Comparison of ENCODE assay signal across 22 cellular contexts in the genomic region with DNA sequence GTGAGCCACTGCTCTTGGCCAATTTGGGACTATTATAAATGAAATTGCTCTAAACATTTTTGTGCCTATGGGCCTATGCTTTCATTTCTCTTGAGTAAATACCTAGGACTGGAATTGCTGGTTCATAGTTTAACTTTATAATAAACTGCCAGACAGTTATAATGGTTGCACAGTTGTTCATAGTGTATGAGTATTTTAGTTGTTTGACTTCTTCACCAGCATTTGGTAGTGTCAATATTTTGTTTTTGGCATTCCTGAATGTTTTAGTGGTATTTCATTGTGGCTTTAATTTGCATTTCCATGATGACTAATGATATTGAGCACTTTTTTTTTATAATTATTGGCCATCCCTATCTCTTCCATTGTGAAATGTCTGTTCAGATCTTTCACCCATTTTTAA. TPM values are rescaled to one million over a fixed set of nuclear protein-coding genes. Genes with fewer than 3 reads are reported as not detected.
DNase-seq lines count a peak whose midpoint lies in the region; ATAC-seq and TF ChIP-seq lines count a peak whose summit lies in the region.
"Had no signal": no experiment of that assay in that cellular context is flagged by ENCODE, and none has a peak within 500 bp of the region (broad histone marks: within the 10 kb centered on the region; RNA-seq: fewer than 3 reads in every experiment).

No MANE protein-coding gene starts in this region.

- no peak overlapping the region for H4K5ac ChIP-seq in IMR-90 (ENCODE audit: low read depth, low read length)

- TF ChIP-seq CTCF in IMR-90 (conservative IDR thresholded peaks at IDR 0.05; ENCODE audit: low read depth, low read length), result no peak
- no peak for TF ChIP-seq CTCF in prostate gland (IDR thresholded peaks at IDR 0.05)
- TF ChIP-seq CTCF in coronary artery (IDR thresholded peaks at IDR 0.05), result no peak
- TF ChIP-seq CTCF in psoas muscle (IDR thresholded peaks at IDR 0.05), result no peak

- BruUV-seq in IMR-90 (replicated peaks; lab: Mats Ljungman, UMichigan), result no TSS peak

- POLR2A ChIA-PET in IMR-90 (lab: Charles Lee; ENCODE audit: unreplicated experiment), result no interaction called here

- H2BK120ac ChIP-seq in IMR-90 (ENCODE audit: low read depth, low read length), result no peak overlapping the region

- ATAC-seq in IMR-90 (ENCODE audit: low read depth) (peak; percentile 82), psoas muscle (no peak), HG02623 (IDR thresholded peaks at IDR 0.05; ENCODE audit: unreplicated experiment) (no peak)
- ATAC-seq: A549, Panc1 had no signal

- no peak overlapping the region for H3K18ac ChIP-seq in IMR-90 (ENCODE audit: low read depth, low read length)

- no peak overlapping the region for H2BK20ac ChIP-seq in IMR-90 (ENCODE audit: low read depth, low read length)

- intact Hi-C loops in IMR-90 (cut with micrococcal nuclease) (no loop called here), prostate gland (cut with DNase I) (no loop called here), psoas muscle (cut with DNase I) (no loop called here)

- no peak for TF ChIP-seq POLR2A in IMR-90 (IDR thresholded peaks at IDR 0.05; ENCODE audit: low read depth, low read length)
- no peak for TF ChIP-seq POLR2A in prostate gland (IDR thresholded peaks at IDR 0.05)

- H3K27me3 ChIP-seq in IMR-90 (ENCODE audit: control insufficient read depth, insufficient read depth, low read length) (no peaks in the 10 kb centered on the region), prostate gland (replicated peaks; ENCODE audit: insufficient read depth) (no peaks in the 10 kb centered on the region), psoas muscle (ENCODE audit: insufficient read depth in 3 of 3, low read length in 2 of 3) (no peaks in the 10 kb centered on the region)
- H3K27me3 ChIP-seq: BLaER1 had no signal

- H2AK9ac ChIP-seq in IMR-90 (replicated peaks; ENCODE audit: low read depth, low read length, poor library complexity), result no peak overlapping the region

- H4K91ac ChIP-seq in IMR-90 (ENCODE audit: insufficient read depth, low read depth, low read length), result no peak overlapping the region

- no peak overlapping the region for H3K14ac ChIP-seq in IMR-90 (replicated peaks; ENCODE audit: low read depth, low read length)

- H3K9me3 ChIP-seq in IMR-90 (ENCODE audit: control insufficient read depth, insufficient read depth, low read length) (no peaks in the 10 kb centered on the region), prostate gland (no peaks in the 10 kb centered on the region), psoas muscle (no peaks in the 10 kb centered on the region)
- H3K9me3 ChIP-seq: A549, BLaER1 had no signal

- H2BK5ac ChIP-seq in IMR-90 (ENCODE audit: low read depth, low read length, poor library complexity, severe bottlenecking), result no peak overlapping the region

- H3K4ac ChIP-seq in IMR-90 (ENCODE audit: low read depth, low read length), result no peak overlapping the region

- no peak overlapping the region for H3K9ac ChIP-seq in IMR-90 (ENCODE audit: low read depth, low read length)
- H3K9ac ChIP-seq: BLaER1 had no signal

- H3K4me1 ChIP-seq in IMR-90 (ENCODE audit: control insufficient read depth, insufficient read depth, low read length), result no peaks in the 10 kb centered on the region
- peaks cover 2% of the 10 kb centered on the region for H3K4me1 ChIP-seq in prostate gland (replicated peaks)
- no peaks in the 10 kb centered on the region for H3K4me1 ChIP-seq in psoas muscle
- H3K4me1 ChIP-seq: A549, BLaER1 had no signal

- no peak overlapping the region for H3K4me2 ChIP-seq in IMR-90 (ENCODE audit: low read depth, low read length)
- H3K4me2 ChIP-seq: A549, BLaER1 had no signal

- H3K27ac ChIP-seq in IMR-90 (ENCODE audit: insufficient read depth, low read length), result no peak overlapping the region
- H3K27ac ChIP-seq in prostate gland, result peak overlapping the region; percentile 35 to 66
- H3K27ac ChIP-seq in coronary artery, result no peak overlapping the region
- H3K27ac ChIP-seq in psoas muscle, result no peak overlapping the region
- H3K27ac ChIP-seq: A549, BLaER1 had no signal

- no peak overlapping the region for H2AFZ ChIP-seq in IMR-90 (replicated peaks; ENCODE audit: low read length, poor library complexity)

- in situ Hi-C loops in IMR-90 (cut with MboI; ENCODE audit: low sequenced_read_pairs), result loop anchor here (25.0 kb wide), 1 partner anchor 320 kb away; no protein-coding TSS in a partner anchor

- H2AK5ac ChIP-seq in IMR-90 (ENCODE audit: low read depth, low read length), result no peak overlapping the region

- peaks cover 2% of the 10 kb centered on the region; the same call in 1 of the 2 replicates for H3K9me1 ChIP-seq in IMR-90 (ENCODE audit: insufficient read depth, low read length)

- DNase-seq in EL, result peak; percentile 37
- DNase-seq in IMR-90, result peak; percentile 24
- DNase-seq in fibroblast of gingiva (ENCODE audit: low read depth), result peak; percentile 45
- no peak for DNase-seq in prostate gland (ENCODE audit: low spot score)
- DNase-seq in coronary artery (ENCODE audit: low spot score), result no peak
- no peak for DNase-seq in psoas muscle
- DNase-seq: CD4-positive, alpha-beta T cell; DND-41; GDM1; KBM-7; MV-4-11; NCI-H1694; NCI-H2081; NCI-H2171; NCI-H345; NCI-H524; NCI-H774; NK-92 treated with Interleukin-12 subunit alpha and Interleukin-12 subunit beta, amount 100 ng/mL, for 24 hours had no signal

- dilution Hi-C loops in IMR-90 (cut with HindIII; ENCODE audit: low sequenced_read_pairs, unreplicated experiment), result no loop called here

- H3K23ac ChIP-seq in IMR-90 (ENCODE audit: low read depth, low read length), result no peak overlapping the region

- H3K36me3 ChIP-seq in IMR-90 (ENCODE audit: control insufficient read depth, insufficient read depth, low read length), result peaks cover 14% of the 10 kb centered on the region
- no peaks in the 10 kb centered on the region for H3K36me3 ChIP-seq in prostate gland
- peaks cover 8 to 66% of the 10 kb centered on the region in 2 donors for H3K36me3 ChIP-seq in psoas muscle (ENCODE audit: insufficient read depth in 1 of 2, low read depth in 1 of 2)

- CTCF ChIA-PET in IMR-90 (lab: Yijun Ruan, JAX), result no interaction called here

- H4K8ac ChIP-seq in IMR-90 (ENCODE audit: low read depth in 2 of 2, low read length in 2 of 2), result no peak overlapping the region

- no peaks in the 10 kb centered on the region for H4K20me1 ChIP-seq in IMR-90 (ENCODE audit: insufficient read depth, low read length)
- H4K20me1 ChIP-seq: BLaER1 had no signal

- no peak overlapping the region for H2BK15ac ChIP-seq in IMR-90 (ENCODE audit: low read depth, low read length)

- no peak overlapping the region for H3K56ac ChIP-seq in IMR-90 (ENCODE audit: extremely low read depth, insufficient read depth, low read length)

- H3K79me1 ChIP-seq in IMR-90 (ENCODE audit: low read depth in 1 of 2, low read length in 2 of 2), result no peaks in the 10 kb centered on the region

- no peak overlapping the region for H3K4me3 ChIP-seq in IMR-90 (ENCODE audit: insufficient read depth, low read depth, low read length)
- no peak overlapping the region for H3K4me3 ChIP-seq in prostate gland
- H3K4me3 ChIP-seq in coronary artery, result no peak overlapping the region
- no peak overlapping the region for H3K4me3 ChIP-seq in psoas muscle
- H3K4me3 ChIP-seq: A549, BLaER1 had no signal

- TF ChIP-seq RAD21 in IMR-90 (IDR thresholded peaks at IDR 0.05; ENCODE audit: low read length), result no peak

TF ChIP-seq in IMR-90, 13 proteins besides CTCF, POLR2A, EP300 and RAD21 (continues in another document):
- TF ChIP-seq NFE2L2 (IDR thresholded peaks at IDR 0.05; ENCODE audit: low read depth, low read length), result no peak
- TF ChIP-seq RCOR1 (IDR thresholded peaks at IDR 0.05; ENCODE audit: insufficient replicate concordance, low read length), result no peak
- no peak for TF ChIP-seq CEBPB (IDR thresholded peaks at IDR 0.05; ENCODE audit: low read depth, low read length)
- TF ChIP-seq BHLHE40 (IDR thresholded peaks at IDR 0.05; ENCODE audit: low read depth, low read length), result no peak
- TF ChIP-seq MAZ (IDR thresholded peaks at IDR 0.05; ENCODE audit: borderline replicate concordance, low read depth, low read length), result no peak
- TF ChIP-seq, protein P1, sequence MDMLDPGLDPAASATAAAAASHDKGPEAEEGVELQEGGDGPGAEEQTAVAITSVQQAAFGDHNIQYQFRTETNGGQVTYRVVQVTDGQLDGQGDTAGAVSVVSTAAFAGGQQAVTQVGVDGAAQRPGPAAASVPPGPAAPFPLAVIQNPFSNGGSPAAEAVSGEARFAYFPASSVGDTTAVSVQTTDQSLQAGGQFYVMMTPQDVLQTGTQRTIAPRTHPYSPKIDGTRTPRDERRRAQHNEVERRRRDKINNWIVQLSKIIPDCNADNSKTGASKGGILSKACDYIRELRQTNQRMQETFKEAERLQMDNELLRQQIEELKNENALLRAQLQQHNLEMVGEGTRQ (IDR thresholded peaks at IDR 0.05; ENCODE audit: low read depth, low read length), result no peak
- TF ChIP-seq CHD1 (IDR thresholded peaks at IDR 0.05; ENCODE audit: low read depth, low read length), result no peak
- no peak for TF ChIP-seq MAFK (IDR thresholded peaks at IDR 0.05; ENCODE audit: low read depth, low read length)
- TF ChIP-seq SMC3 (IDR thresholded peaks at IDR 0.05; ENCODE audit: low read depth, low read length), result no peak
- TF ChIP-seq, protein P2, sequence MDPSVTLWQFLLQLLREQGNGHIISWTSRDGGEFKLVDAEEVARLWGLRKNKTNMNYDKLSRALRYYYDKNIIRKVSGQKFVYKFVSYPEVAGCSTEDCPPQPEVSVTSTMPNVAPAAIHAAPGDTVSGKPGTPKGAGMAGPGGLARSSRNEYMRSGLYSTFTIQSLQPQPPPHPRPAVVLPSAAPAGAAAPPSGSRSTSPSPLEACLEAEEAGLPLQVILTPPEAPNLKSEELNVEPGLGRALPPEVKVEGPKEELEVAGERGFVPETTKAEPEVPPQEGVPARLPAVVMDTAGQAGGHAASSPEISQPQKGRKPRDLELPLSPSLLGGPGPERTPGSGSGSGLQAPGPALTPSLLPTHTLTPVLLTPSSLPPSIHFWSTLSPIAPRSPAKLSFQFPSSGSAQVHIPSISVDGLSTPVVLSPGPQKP (IDR thresholded peaks at IDR 0.05; ENCODE audit: borderline replicate concordance, low read depth, low read length), result no peak
- no peak for TF ChIP-seq FOS (IDR thresholded peaks at IDR 0.05; ENCODE audit: low read depth, low read length)

RNA-seq across cellular contexts. Expression of a gene that starts 29.5 kb away (rescaled TPM):
- total RNA-seq in IMR-90 (2012; rRNA removed) (9.7 and 13.6 TPM in 2 replicates), prostate gland (10 to 100 TPM in 1 of 2 donors, 1 to 10 TPM in 1; 5.5 to 12.0 TPM), psoas muscle (1 to 10 TPM; 3.7 to 4.0 (median 3.7) TPM)
- polyA plus RNA-seq in IMR-90 (2012; rRNA removed) (2.9 and 3.6 TPM in 2 replicates), psoas muscle (1 to 10 TPM; 1.3 to 3.0 (median 1.5) TPM)
- 0.76 and 0.88 TPM in 2 replicates for polyA plus RNA-seq in IMR-90 (2012; cell fraction: cytosol; rRNA removed)
- polyA plus RNA-seq in IMR-90 (2012; cell fraction: nucleus; rRNA removed; ENCODE audit: low replicate concordance), result 1.0 and 5.6 TPM in 2 replicates

RNA-seq across cellular contexts. Expression of a gene that starts 31.2 kb away (rescaled TPM):
- total RNA-seq in IMR-90 (2012; rRNA removed) (27.1 and 45.0 TPM in 2 replicates), prostate gland (1 to 10 TPM; 8.4 to 9.5 TPM), psoas muscle (1 to 10 TPM; 4.1 to 5.0 (median 4.5) TPM)
- polyA plus RNA-seq in IMR-90 (2012; rRNA removed) (21.8 and 26.3 TPM in 2 replicates), psoas muscle (1 to 10 TPM in 2 of 3 donors, under 1 TPM in 1; 0.97 to 4.6 (median 2.6) TPM)
- 5.9 and 7.5 TPM in 2 replicates for polyA plus RNA-seq in IMR-90 (2012; cell fraction: cytosol; rRNA removed)
- 1.6 and 9.7 TPM in 2 replicates for polyA plus RNA-seq in IMR-90 (2012; cell fraction: nucleus; rRNA removed; ENCODE audit: low replicate concordance)

Comparison
In these comparisons a context has a peak if more than half of its experiments do, and no peak if none do; other contexts are left out.
1. DNase-seq: peak in EL (single experiment), IMR-90 (single experiment) and fibroblast of gingiva (single experiment); none in prostate gland (single experiment), coronary artery (single experiment) and psoas muscle (0 of 2).
2. H3K27ac ChIP-seq: peak in prostate gland (2 of 2); none in IMR-90 (single experiment), coronary artery (0 of 2) and psoas muscle (single experiment).